In the genomic region with DNA sequence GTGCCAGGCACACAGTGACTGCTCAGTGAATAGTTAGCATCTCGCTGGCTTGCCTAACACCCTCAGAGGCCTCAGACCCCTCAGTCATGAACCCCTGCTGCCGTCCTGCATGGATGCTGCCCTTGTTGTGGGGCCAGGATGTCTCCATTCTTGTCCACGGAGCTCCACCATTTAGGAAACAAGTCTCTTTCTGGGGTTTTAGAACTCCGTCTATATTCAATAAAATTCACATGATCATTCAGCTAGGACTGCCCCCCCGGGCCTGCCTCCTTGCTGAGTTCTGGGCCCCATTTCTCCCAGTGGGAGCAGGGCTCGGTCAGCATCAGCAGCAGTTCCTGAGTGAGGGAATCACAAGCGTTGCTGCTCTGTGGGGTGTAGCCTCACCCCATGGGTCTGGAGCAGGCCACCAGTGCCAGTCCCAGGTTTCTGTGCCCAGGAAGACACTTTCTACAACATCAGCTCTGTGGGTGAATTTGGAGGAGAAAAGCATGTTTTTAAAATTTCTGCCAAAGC, we compare ENCODE assay signal across 23 cellular contexts.
"Had no signal": no experiment of that assay in that cellular context is flagged by ENCODE, and none has a peak within 500 bp of the region (broad histone marks: within the 10 kb centered on the region; RNA-seq: fewer than 3 reads in every experiment).

No MANE protein-coding gene starts in this region.

- ATAC-seq: activated CD4-positive, alpha-beta T cell treated with anti-CD3 and anti-CD28 coated beads for 36 hours; gastrocnemius medialis; left colon; naive thymus-derived CD8-positive, alpha-beta T cell; sciatic nerve; stimulated activated naive CD8-positive, alpha-beta T cell treated with anti-CD3 and anti-CD28 coated beads, Interleukin-15, Interleukin-2, amounts not matched to agents 100 U/mL and 50 U/mL, for 24 hours had no signal

- H3K27ac ChIP-seq: ascending aorta, gastrocnemius medialis, skin epidermis, upper lobe of left lung had no signal

- H3K36me3 ChIP-seq: ascending aorta, gastrocnemius medialis, upper lobe of left lung had no signal

- DNase-seq: activated CD4-positive, alpha-beta T cell treated with anti-CD3 and anti-CD28 coated beads for 36 hours; activated CD4-positive, CD25-positive, alpha-beta regulatory T cell; activated gamma-delta T cell; activated naive CD4-positive, alpha-beta T cell treated with anti-CD3 and anti-CD28 coated beads, Interleukin-2, amount 10 ng/mL, durations not matched to agents 7 days and 5 days; activated naive CD8-positive, alpha-beta T cell treated with anti-CD3 and anti-CD28 coated beads, Interleukin-2, amount 10 ng/mL, durations not matched to agents 7 days and 5 days; activated T-cell treated with anti-CD3 and anti-CD28 coated beads, Interleukin-2, amount 50 U/mL, for 1 hour; dermis blood vessel endothelial cell; effector memory CD4-positive, alpha-beta T cell; erythroblast; gastrocnemius medialis; glutamatergic neuron; left colon; naive thymus-derived CD8-positive, alpha-beta T cell; stimulated activated CD4-positive, alpha-beta T cell treated with anti-CD3 and anti-CD28 coated beads, Interleukin-12 subunit alpha, Interleukin-12 subunit beta, amount 100 ng/mL, for 4 hours; stimulated activated CD4-positive, alpha-beta T cell treated with anti-CD3 and anti-CD28 coated beads, Interleukin-4, amount 100 ng/mL, for 1 hour; stimulated activated naive CD8-positive, alpha-beta T cell treated with anti-CD3 and anti-CD28 coated beads, Interleukin-15, Interleukin-2, amounts not matched to agents 100 U/mL and 50 U/mL, for 24 hours; T-helper 1 cell had no signal

- H3K4me3 ChIP-seq: ascending aorta, gastrocnemius medialis, skin epidermis, upper lobe of left lung had no signal

- H3K9me3 ChIP-seq: ascending aorta, gastrocnemius medialis, upper lobe of left lung had no signal

- H3K4me1 ChIP-seq: ascending aorta, gastrocnemius medialis had no signal

- H3K36me3 Mint-ChIP-seq: activated naive CD4-positive, alpha-beta T cell treated with anti-CD3 and anti-CD28 coated beads, Interleukin-2, amount 10 ng/mL, durations not matched to agents 7 days and 5 days; activated naive CD8-positive, alpha-beta T cell treated with anti-CD3 and anti-CD28 coated beads, Interleukin-2, amount 10 ng/mL, durations not matched to agents 7 days and 5 days; brain; naive thymus-derived CD8-positive, alpha-beta T cell had no signal

- H3K4me3 Mint-ChIP-seq: activated CD4-positive, alpha-beta T cell treated with anti-CD3 and anti-CD28 coated beads for 36 hours; activated naive CD4-positive, alpha-beta T cell treated with anti-CD3 and anti-CD28 coated beads, Interleukin-2, amount 10 ng/mL, durations not matched to agents 7 days and 5 days; activated naive CD8-positive, alpha-beta T cell treated with anti-CD3 and anti-CD28 coated beads, Interleukin-2, amount 10 ng/mL, durations not matched to agents 7 days and 5 days; brain; naive thymus-derived CD8-positive, alpha-beta T cell had no signal

- H3K9me3 Mint-ChIP-seq: activated naive CD4-positive, alpha-beta T cell treated with anti-CD3 and anti-CD28 coated beads, Interleukin-2, amount 10 ng/mL, durations not matched to agents 7 days and 5 days; activated naive CD8-positive, alpha-beta T cell treated with anti-CD3 and anti-CD28 coated beads, Interleukin-2, amount 10 ng/mL, durations not matched to agents 7 days and 5 days; naive thymus-derived CD8-positive, alpha-beta T cell had no signal

- H3K27me3 ChIP-seq: ascending aorta, gastrocnemius medialis, upper lobe of left lung had no signal

- H3K27ac Mint-ChIP-seq: activated CD4-positive, alpha-beta T cell treated with anti-CD3 and anti-CD28 coated beads for 36 hours; activated naive CD4-positive, alpha-beta T cell treated with anti-CD3 and anti-CD28 coated beads, Interleukin-2, amount 10 ng/mL, durations not matched to agents 7 days and 5 days; activated naive CD8-positive, alpha-beta T cell treated with anti-CD3 and anti-CD28 coated beads, Interleukin-2, amount 10 ng/mL, durations not matched to agents 7 days and 5 days; naive thymus-derived CD8-positive, alpha-beta T cell had no signal

- FAIRE-seq: keratinocyte had no signal

- H3K27me3 Mint-ChIP-seq: activated CD4-positive, alpha-beta T cell treated with anti-CD3 and anti-CD28 coated beads for 36 hours; naive thymus-derived CD8-positive, alpha-beta T cell had no signal
